33 cellular contexts compared by ENCODE assay signal in the genomic region with DNA sequence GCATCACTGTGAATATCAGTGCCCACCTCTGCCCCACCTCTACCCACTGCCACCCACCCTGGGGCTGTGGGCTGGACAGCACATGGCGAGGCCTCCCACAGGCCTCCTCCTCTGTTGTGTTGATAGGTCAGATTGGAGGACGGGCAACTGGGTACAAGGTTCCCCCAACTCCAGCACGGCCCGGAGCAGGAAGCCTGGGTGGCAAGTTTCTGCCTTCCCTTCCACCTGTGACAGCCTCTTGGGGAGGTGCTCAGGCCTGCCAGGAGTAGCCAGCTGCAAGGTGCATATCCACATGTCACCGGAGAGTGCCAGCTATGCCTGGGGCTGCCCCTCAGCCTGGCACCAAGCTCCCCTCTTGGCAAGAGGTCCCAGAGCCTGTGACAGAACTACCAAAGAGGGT. TPM values are rescaled to one million over a fixed set of nuclear protein-coding genes. Genes with fewer than 3 reads are reported as not detected.
"Had no signal": no experiment of that assay in that cellular context is flagged by ENCODE, and none has a peak within 500 bp of the region (broad histone marks: within the 10 kb centered on the region; RNA-seq: fewer than 3 reads in every experiment).

No MANE protein-coding gene starts in this region.

- H3K4me1 ChIP-seq: adrenal gland, body of pancreas, colonic mucosa, esophagus muscularis mucosa, foreskin keratinocyte, gastrocnemius medialis had no signal

- H3K27ac ChIP-seq: adrenal gland, body of pancreas, colonic mucosa, esophagus muscularis mucosa, foreskin keratinocyte, gastrocnemius medialis, WERI-Rb-1 had no signal

- ATAC-seq: activated CD4-positive, alpha-beta T cell treated with anti-CD3 and anti-CD28 coated beads for 36 hours; activated CD8-positive, alpha-beta memory T cell treated with anti-CD3 and anti-CD28 coated beads, Interleukin-2, amount 10 ng/mL, durations not matched to agents 7 days and 5 days; activated CD8-positive, alpha-beta T cell treated with anti-CD3 and anti-CD28 coated beads, Interleukin-2, amount 10 ng/mL, durations not matched to agents 7 days and 5 days; activated naive CD8-positive, alpha-beta T cell treated with anti-CD3 and anti-CD28 coated beads, Interleukin-2, amount 50 U/mL, for 24 hours; body of pancreas; foreskin keratinocyte; gastrocnemius medialis; T-helper 17 cell had no signal

- H3K9me3 ChIP-seq: adrenal gland, body of pancreas, colonic mucosa, esophagus muscularis mucosa, gastrocnemius medialis had no signal

- H3K36me3 ChIP-seq: adrenal gland, colonic mucosa, esophagus muscularis mucosa, gastrocnemius medialis, WERI-Rb-1 had no signal

- H3K4me3 ChIP-seq: adrenal gland, body of pancreas, colonic mucosa, esophagus muscularis mucosa, gastrocnemius medialis had no signal

- H3K27me3 ChIP-seq: adrenal gland, body of pancreas, colonic mucosa, gastrocnemius medialis had no signal

- DNase-seq: activated B cell treated with CpG ODN at 0.5 μM for 24 hours; activated CD4-positive, alpha-beta memory T cell treated with anti-CD3 and anti-CD28 coated beads for 36 hours; activated CD4-positive, alpha-beta T cell treated with anti-CD3 and anti-CD28 coated beads for 36 hours; activated CD4-positive, alpha-beta T cell treated with anti-CD3 and anti-CD28 coated beads, Interleukin-2, amount 10 ng/mL, durations not matched to agents 24 days and 14 days; activated CD4-positive, CD25-positive, alpha-beta regulatory T cell treated with anti-CD3 and anti-CD28 coated beads, Interleukin-2, amount 50 U/mL, for 72 hours; activated CD8-positive, alpha-beta memory T cell treated with anti-CD3 and anti-CD28 coated beads, Interleukin-2, amount 10 ng/mL, durations not matched to agents 7 days and 5 days; activated CD8-positive, alpha-beta memory T cell treated with anti-CD3 and anti-CD28 coated beads, Interleukin-2, amount 50 U/mL, for 4 hours; activated CD8-positive, alpha-beta T cell treated with anti-CD3 and anti-CD28 coated beads, Interleukin-2, amount 10 ng/mL, durations not matched to agents 7 days and 5 days; activated effector memory CD4-positive, alpha-beta T cell treated with anti-CD3 and anti-CD28 coated beads, Interleukin-2, amount 50 U/mL, for 16 hours; activated naive CD4-positive, alpha-beta T cell treated with anti-CD3 and anti-CD28 coated beads for 36 hours; activated naive CD8-positive, alpha-beta T cell treated with anti-CD3 and anti-CD28 coated beads for 36 hours; activated naive CD8-positive, alpha-beta T cell treated with anti-CD3 and anti-CD28 coated beads, Interleukin-2, amount 50 U/mL, for 24 hours; activated T-cell treated with anti-CD3 and anti-CD28 coated beads, Interleukin-2, amount 50 U/mL, for 1 hour; activated T-cell treated with anti-CD3 and anti-CD28 coated beads, Interleukin-2, amount 50 U/mL, for 48 hours; adrenal gland; body of pancreas; central memory CD4-positive, alpha-beta T cell; cerebellar nuclear complex; colonic mucosa; effector memory CD4-positive, alpha-beta T cell; erythroblast; foreskin keratinocyte; gastrocnemius medialis; T-helper 1 cell; T-helper 17 cell; T1000; WERI-Rb-1 had no signal

RNA-seq across cellular contexts. Expression of a gene that starts 6.9 kb away (rescaled TPM):
- total RNA-seq: activated B cell treated with CpG ODN at 0.5 μM for 24 hours; activated CD8-positive, alpha-beta T cell treated with anti-CD3 and anti-CD28 coated beads, Interleukin-2, amount 10 ng/mL, durations not matched to agents 7 days and 5 days; activated T-helper 1 cell treated with anti-CD3 and anti-CD28 coated beads, Interleukin-12 subunit alpha, Interleukin-12 subunit beta, Interleukin-2, Interleukin-4 antibody, amounts not matched to agents 30 ng/mL and 10 ng/mL and 1 ng/mL, durations not matched to agents 14 hours and 24 hours and 36 hours; dermis microvascular lymphatic vessel endothelial cell; foreskin keratinocyte; T-helper 17 cell had no signal
- polyA plus RNA-seq: aorta, foreskin keratinocyte had no signal

RNA-seq across cellular contexts. Expression of a gene that starts 25.6 kb away (rescaled TPM):
- total RNA-seq: activated B cell treated with CpG ODN at 0.5 μM for 24 hours; activated CD4-positive, alpha-beta memory T cell treated with anti-CD3 and anti-CD28 coated beads for 36 hours; activated CD4-positive, alpha-beta T cell treated with anti-CD3 and anti-CD28 coated beads for 36 hours; activated CD4-positive, alpha-beta T cell treated with anti-CD3 and anti-CD28 coated beads, Interleukin-2, amount 10 ng/mL, durations not matched to agents 24 days and 14 days; activated CD8-positive, alpha-beta memory T cell treated with anti-CD3 and anti-CD28 coated beads for 36 hours; activated CD8-positive, alpha-beta memory T cell treated with anti-CD3 and anti-CD28 coated beads, Interleukin-2, amount 10 ng/mL, durations not matched to agents 7 days and 5 days; activated CD8-positive, alpha-beta T cell treated with anti-CD3 and anti-CD28 coated beads, Interleukin-2, amount 10 ng/mL, durations not matched to agents 7 days and 5 days; activated naive CD4-positive, alpha-beta T cell treated with anti-CD3 and anti-CD28 coated beads for 36 hours; activated naive CD8-positive, alpha-beta T cell treated with anti-CD3 and anti-CD28 coated beads for 36 hours; activated T-helper 1 cell treated with anti-CD3 and anti-CD28 coated beads, Interleukin-12 subunit alpha, Interleukin-12 subunit beta, Interleukin-2, Interleukin-4 antibody, amounts not matched to agents 30 ng/mL and 10 ng/mL and 1 ng/mL, durations not matched to agents 14 hours and 24 hours and 36 hours; activated T-helper 2 cell treated with anti-CD3 and anti-CD28 coated beads, Interferon-gamma antibody, Interleukin-2, Interleukin-4, amounts not matched to agents 10 μg/mL and 5 μg/mL and 100 μg/mL, durations not matched to agents 14 hours and 24 hours and 36 hours; aorta; body of pancreas; colonic mucosa; dermis microvascular lymphatic vessel endothelial cell; esophagus muscularis mucosa; foreskin keratinocyte; T-helper 17 cell had no signal
- polyA plus RNA-seq: aorta, foreskin keratinocyte had no signal

RNA-seq across cellular contexts. Expression of a gene that starts 31.4 kb away (rescaled TPM):
- total RNA-seq: activated B cell treated with CpG ODN at 0.5 μM for 24 hours; activated CD4-positive, alpha-beta memory T cell treated with anti-CD3 and anti-CD28 coated beads for 36 hours; activated CD4-positive, alpha-beta T cell treated with anti-CD3 and anti-CD28 coated beads for 36 hours; activated CD4-positive, alpha-beta T cell treated with anti-CD3 and anti-CD28 coated beads, Interleukin-2, amount 10 ng/mL, durations not matched to agents 24 days and 14 days; activated CD8-positive, alpha-beta memory T cell treated with anti-CD3 and anti-CD28 coated beads for 36 hours; activated CD8-positive, alpha-beta memory T cell treated with anti-CD3 and anti-CD28 coated beads, Interleukin-2, amount 10 ng/mL, durations not matched to agents 7 days and 5 days; activated CD8-positive, alpha-beta T cell treated with anti-CD3 and anti-CD28 coated beads, Interleukin-2, amount 10 ng/mL, durations not matched to agents 7 days and 5 days; activated naive CD4-positive, alpha-beta T cell treated with anti-CD3 and anti-CD28 coated beads for 36 hours; activated naive CD8-positive, alpha-beta T cell treated with anti-CD3 and anti-CD28 coated beads for 36 hours; activated T-helper 1 cell treated with anti-CD3 and anti-CD28 coated beads, Interleukin-12 subunit alpha, Interleukin-12 subunit beta, Interleukin-2, Interleukin-4 antibody, amounts not matched to agents 30 ng/mL and 10 ng/mL and 1 ng/mL, durations not matched to agents 14 hours and 24 hours and 36 hours; activated T-helper 2 cell treated with anti-CD3 and anti-CD28 coated beads, Interferon-gamma antibody, Interleukin-2, Interleukin-4, amounts not matched to agents 10 μg/mL and 5 μg/mL and 100 μg/mL, durations not matched to agents 14 hours and 24 hours and 36 hours; aorta; body of pancreas; colonic mucosa; dermis microvascular lymphatic vessel endothelial cell; esophagus muscularis mucosa; foreskin keratinocyte; T-helper 17 cell had no signal
- polyA plus RNA-seq: aorta, foreskin keratinocyte had no signal

RNA-seq across cellular contexts. Expression of a gene that starts 38.6 kb away (rescaled TPM):
- total RNA-seq: activated B cell treated with CpG ODN at 0.5 μM for 24 hours; activated CD4-positive, alpha-beta memory T cell treated with anti-CD3 and anti-CD28 coated beads for 36 hours; activated CD4-positive, alpha-beta T cell treated with anti-CD3 and anti-CD28 coated beads for 36 hours; activated CD4-positive, alpha-beta T cell treated with anti-CD3 and anti-CD28 coated beads, Interleukin-2, amount 10 ng/mL, durations not matched to agents 24 days and 14 days; activated CD8-positive, alpha-beta memory T cell treated with anti-CD3 and anti-CD28 coated beads for 36 hours; activated CD8-positive, alpha-beta memory T cell treated with anti-CD3 and anti-CD28 coated beads, Interleukin-2, amount 10 ng/mL, durations not matched to agents 7 days and 5 days; activated CD8-positive, alpha-beta T cell treated with anti-CD3 and anti-CD28 coated beads, Interleukin-2, amount 10 ng/mL, durations not matched to agents 7 days and 5 days; activated naive CD4-positive, alpha-beta T cell treated with anti-CD3 and anti-CD28 coated beads for 36 hours; activated naive CD8-positive, alpha-beta T cell treated with anti-CD3 and anti-CD28 coated beads for 36 hours; activated T-helper 1 cell treated with anti-CD3 and anti-CD28 coated beads, Interleukin-12 subunit alpha, Interleukin-12 subunit beta, Interleukin-2, Interleukin-4 antibody, amounts not matched to agents 30 ng/mL and 10 ng/mL and 1 ng/mL, durations not matched to agents 14 hours and 24 hours and 36 hours; activated T-helper 2 cell treated with anti-CD3 and anti-CD28 coated beads, Interferon-gamma antibody, Interleukin-2, Interleukin-4, amounts not matched to agents 10 μg/mL and 5 μg/mL and 100 μg/mL, durations not matched to agents 14 hours and 24 hours and 36 hours; adrenal gland; aorta; body of pancreas; dermis microvascular lymphatic vessel endothelial cell; foreskin keratinocyte; gastrocnemius medialis; T-helper 17 cell had no signal
- polyA plus RNA-seq: adrenal gland, foreskin keratinocyte had no signal

RNA-seq across cellular contexts. Expression of a gene that starts 45.0 kb away (rescaled TPM):
- total RNA-seq: activated B cell treated with CpG ODN at 0.5 μM for 24 hours; activated CD4-positive, alpha-beta memory T cell treated with anti-CD3 and anti-CD28 coated beads for 36 hours; activated CD4-positive, alpha-beta T cell treated with anti-CD3 and anti-CD28 coated beads for 36 hours; activated CD4-positive, alpha-beta T cell treated with anti-CD3 and anti-CD28 coated beads, Interleukin-2, amount 10 ng/mL, durations not matched to agents 24 days and 14 days; activated CD8-positive, alpha-beta memory T cell treated with anti-CD3 and anti-CD28 coated beads for 36 hours; activated CD8-positive, alpha-beta memory T cell treated with anti-CD3 and anti-CD28 coated beads, Interleukin-2, amount 10 ng/mL, durations not matched to agents 7 days and 5 days; activated CD8-positive, alpha-beta T cell treated with anti-CD3 and anti-CD28 coated beads, Interleukin-2, amount 10 ng/mL, durations not matched to agents 7 days and 5 days; activated naive CD4-positive, alpha-beta T cell treated with anti-CD3 and anti-CD28 coated beads for 36 hours; activated naive CD8-positive, alpha-beta T cell treated with anti-CD3 and anti-CD28 coated beads for 36 hours; activated T-helper 1 cell treated with anti-CD3 and anti-CD28 coated beads, Interleukin-12 subunit alpha, Interleukin-12 subunit beta, Interleukin-2, Interleukin-4 antibody, amounts not matched to agents 30 ng/mL and 10 ng/mL and 1 ng/mL, durations not matched to agents 14 hours and 24 hours and 36 hours; activated T-helper 2 cell treated with anti-CD3 and anti-CD28 coated beads, Interferon-gamma antibody, Interleukin-2, Interleukin-4, amounts not matched to agents 10 μg/mL and 5 μg/mL and 100 μg/mL, durations not matched to agents 14 hours and 24 hours and 36 hours; adrenal gland; aorta; body of pancreas; colonic mucosa; dermis microvascular lymphatic vessel endothelial cell; esophagus muscularis mucosa; foreskin keratinocyte; T-helper 17 cell had no signal
- polyA plus RNA-seq: aorta, foreskin keratinocyte had no signal
